ENCODE assay signal across 1 cellular context in the genomic region with DNA sequence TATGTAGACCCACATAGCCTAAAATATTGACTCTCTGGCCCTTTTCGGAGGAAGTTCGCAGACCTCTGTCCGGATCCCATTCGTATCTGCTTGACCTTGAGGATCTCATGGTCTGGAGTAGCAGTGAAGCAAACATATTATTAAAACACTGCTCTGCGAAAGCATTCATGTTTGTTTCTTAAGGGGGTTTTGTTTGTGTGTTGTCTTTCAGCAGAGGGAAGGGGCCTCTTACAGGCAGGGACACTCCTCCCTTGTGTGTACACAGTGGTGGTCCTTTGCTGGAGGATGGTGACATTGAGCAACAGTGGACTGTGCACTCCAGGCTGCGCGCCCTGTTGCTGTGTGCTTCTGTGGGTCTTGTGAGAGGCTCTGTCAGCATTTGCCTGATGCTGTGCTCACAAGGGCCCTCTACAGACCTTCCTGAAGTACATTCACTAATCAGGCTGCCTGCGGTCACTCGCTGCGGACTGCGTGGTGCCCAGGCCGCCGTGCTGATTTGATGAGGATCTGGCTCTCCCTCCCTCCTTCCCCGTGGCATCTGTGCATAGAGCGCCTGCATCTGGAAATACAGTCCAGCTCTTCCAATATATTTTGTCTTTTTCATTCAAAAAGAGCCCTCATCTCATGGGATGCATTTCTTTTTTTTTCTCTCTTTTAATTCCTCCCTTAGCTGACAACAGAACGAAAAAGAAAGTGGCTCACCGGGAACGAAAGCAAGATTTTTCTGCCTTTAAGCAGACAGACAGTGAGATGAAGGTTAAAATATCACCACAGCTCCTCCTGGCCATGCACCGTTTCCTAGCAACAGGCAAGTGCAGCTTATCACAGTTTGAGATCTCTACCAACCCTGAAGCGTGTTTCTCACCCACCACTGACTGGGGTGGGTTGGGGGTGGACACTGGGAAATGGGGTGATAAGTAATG.
A peak's percentile ranks its signal among the peaks of the same experiment; 100 is the strongest.
TF ChIP-seq lines count a peak whose summit lies in the region.

No MANE protein-coding gene starts in this region.

TF ChIP-seq in HepG2, 621 proteins besides CTCF, POLR2A, EP300 and RAD21 (continued from another document and continues in another):
- TF ChIP-seq, protein P1, sequence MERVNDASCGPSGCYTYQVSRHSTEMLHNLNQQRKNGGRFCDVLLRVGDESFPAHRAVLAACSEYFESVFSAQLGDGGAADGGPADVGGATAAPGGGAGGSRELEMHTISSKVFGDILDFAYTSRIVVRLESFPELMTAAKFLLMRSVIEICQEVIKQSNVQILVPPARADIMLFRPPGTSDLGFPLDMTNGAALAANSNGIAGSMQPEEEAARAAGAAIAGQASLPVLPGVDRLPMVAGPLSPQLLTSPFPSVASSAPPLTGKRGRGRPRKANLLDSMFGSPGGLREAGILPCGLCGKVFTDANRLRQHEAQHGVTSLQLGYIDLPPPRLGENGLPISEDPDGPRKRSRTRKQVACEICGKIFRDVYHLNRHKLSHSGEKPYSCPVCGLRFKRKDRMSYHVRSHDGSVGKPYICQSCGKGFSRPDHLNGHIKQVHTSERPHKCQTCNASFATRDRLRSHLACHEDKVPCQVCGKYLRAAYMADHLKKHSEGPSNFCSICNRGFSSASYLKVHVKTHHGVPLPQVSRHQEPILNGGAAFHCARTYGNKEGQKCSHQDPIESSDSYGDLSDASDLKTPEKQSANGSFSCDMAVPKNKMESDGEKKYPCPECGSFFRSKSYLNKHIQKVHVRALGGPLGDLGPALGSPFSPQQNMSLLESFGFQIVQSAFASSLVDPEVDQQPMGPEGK (CRISPR knock-in tag; IDR thresholded peaks at IDR 0.05) = peak; percentile 86
- TF ChIP-seq ZMYM4 (CRISPR knock-in tag; IDR thresholded peaks at IDR 0.05) (peak; percentile 98), IRF2 (CRISPR knock-in tag; IDR thresholded peaks at IDR 0.05) (peak; percentile 96), ZNF614 (CRISPR knock-in tag; IDR thresholded peaks at IDR 0.05; ENCODE audit: borderline replicate concordance) (peak; percentile 98), ZMYM3 (CRISPR knock-in tag; IDR thresholded peaks at IDR 0.05) (peak; percentile 94), SRSF1 (optimal IDR thresholded peaks at IDR 0.05; ENCODE audit: low read depth, low read length) (no peak), FOXK2 (IDR thresholded peaks at IDR 0.05) (peak; percentile 81), ZNF33B (CRISPR knock-in tag; IDR thresholded peaks at IDR 0.05) (no peak), NFE2L2 (IDR thresholded peaks at IDR 0.05; ENCODE audit: low read length) (no peak), ONECUT2 (CRISPR knock-in tag; IDR thresholded peaks at IDR 0.05) (peak; percentile 46; the same call in 1 of the 2 replicates), ZBTB1 (CRISPR knock-in tag; IDR thresholded peaks at IDR 0.05; ENCODE audit: borderline replicate concordance) (no peak), ZNF484 (CRISPR knock-in tag; IDR thresholded peaks at IDR 0.05; ENCODE audit: borderline replicate concordance, low read depth) (no peak), LCORL (IDR thresholded peaks at IDR 0.05) (no peak), LCORL (CRISPR knock-in tag; IDR thresholded peaks at IDR 0.05) (peak; percentile 96), TCF12 (IDR thresholded peaks at IDR 0.05) (no peak), TCF12 (CRISPR knock-in tag; IDR thresholded peaks at IDR 0.05) (no peak), ZNF879 (CRISPR knock-in tag; IDR thresholded peaks at IDR 0.05) (no peak), SIN3A (IDR thresholded peaks at IDR 0.05; ENCODE audit: borderline replicate concordance, low read depth, low read length) (peak; percentile 83; the same call in 1 of the 2 replicates), ZNF12 (CRISPR knock-in tag; IDR thresholded peaks at IDR 0.05) (peak; percentile 84), JUNB (CRISPR knock-in tag; IDR thresholded peaks at IDR 0.05; ENCODE audit: borderline replicate concordance) (peak; percentile 23; the same call in 1 of the 2 replicates), KMT2B (CRISPR knock-in tag; IDR thresholded peaks at IDR 0.05) (peak; percentile 80), FOXO1 (CRISPR knock-in tag; IDR thresholded peaks at IDR 0.05) (peak; percentile 98), ZNF225 (CRISPR knock-in tag; IDR thresholded peaks at IDR 0.05) (peak; percentile 43; the same call in 1 of the 2 replicates), ATF1 (CRISPR knock-in tag; IDR thresholded peaks at IDR 0.05) (no peak), ZNF607 (CRISPR knock-in tag; IDR thresholded peaks at IDR 0.05; ENCODE audit: borderline replicate concordance) (0 out of 2 replicates have a peak, but pooled peaks have one; percentile 45), ZNF235 (CRISPR knock-in tag; IDR thresholded peaks at IDR 0.05; ENCODE audit: borderline replicate concordance) (no peak), ZNF558 (CRISPR knock-in tag; IDR thresholded peaks at IDR 0.05; ENCODE audit: borderline replicate concordance) (no peak; the same call in 1 of the 2 replicates), AKAP8 (CRISPR knock-in tag; IDR thresholded peaks at IDR 0.05) (no peak), SALL1 (CRISPR knock-in tag; IDR thresholded peaks at IDR 0.05) (peak; percentile 99)
- TF ChIP-seq, protein P2, sequence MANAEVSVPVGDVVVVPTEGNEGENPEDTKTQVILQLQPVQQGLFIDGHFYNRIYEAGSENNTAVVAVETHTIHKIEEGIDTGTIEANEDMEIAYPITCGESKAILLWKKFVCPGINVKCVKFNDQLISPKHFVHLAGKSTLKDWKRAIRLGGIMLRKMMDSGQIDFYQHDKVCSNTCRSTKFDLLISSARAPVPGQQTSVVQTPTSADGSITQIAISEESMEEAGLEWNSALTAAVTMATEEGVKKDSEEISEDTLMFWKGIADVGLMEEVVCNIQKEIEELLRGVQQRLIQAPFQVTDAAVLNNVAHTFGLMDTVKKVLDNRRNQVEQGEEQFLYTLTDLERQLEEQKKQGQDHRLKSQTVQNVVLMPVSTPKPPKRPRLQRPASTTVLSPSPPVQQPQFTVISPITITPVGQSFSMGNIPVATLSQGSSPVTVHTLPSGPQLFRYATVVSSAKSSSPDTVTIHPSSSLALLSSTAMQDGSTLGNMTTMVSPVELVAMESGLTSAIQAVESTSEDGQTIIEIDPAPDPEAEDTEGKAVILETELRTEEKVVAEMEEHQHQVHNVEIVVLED (CRISPR knock-in tag; IDR thresholded peaks at IDR 0.05; ENCODE audit: borderline replicate concordance) = peak; percentile 58; the same call in 1 of the 2 replicates
- TF ChIP-seq, protein P3, sequence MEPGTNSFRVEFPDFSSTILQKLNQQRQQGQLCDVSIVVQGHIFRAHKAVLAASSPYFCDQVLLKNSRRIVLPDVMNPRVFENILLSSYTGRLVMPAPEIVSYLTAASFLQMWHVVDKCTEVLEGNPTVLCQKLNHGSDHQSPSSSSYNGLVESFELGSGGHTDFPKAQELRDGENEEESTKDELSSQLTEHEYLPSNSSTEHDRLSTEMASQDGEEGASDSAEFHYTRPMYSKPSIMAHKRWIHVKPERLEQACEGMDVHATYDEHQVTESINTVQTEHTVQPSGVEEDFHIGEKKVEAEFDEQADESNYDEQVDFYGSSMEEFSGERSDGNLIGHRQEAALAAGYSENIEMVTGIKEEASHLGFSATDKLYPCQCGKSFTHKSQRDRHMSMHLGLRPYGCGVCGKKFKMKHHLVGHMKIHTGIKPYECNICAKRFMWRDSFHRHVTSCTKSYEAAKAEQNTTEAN (CRISPR knock-in tag; conservative IDR thresholded peaks at IDR 0.05) = peak; percentile 67; the same call in 1 of the 2 replicates
- TF ChIP-seq, protein P4, sequence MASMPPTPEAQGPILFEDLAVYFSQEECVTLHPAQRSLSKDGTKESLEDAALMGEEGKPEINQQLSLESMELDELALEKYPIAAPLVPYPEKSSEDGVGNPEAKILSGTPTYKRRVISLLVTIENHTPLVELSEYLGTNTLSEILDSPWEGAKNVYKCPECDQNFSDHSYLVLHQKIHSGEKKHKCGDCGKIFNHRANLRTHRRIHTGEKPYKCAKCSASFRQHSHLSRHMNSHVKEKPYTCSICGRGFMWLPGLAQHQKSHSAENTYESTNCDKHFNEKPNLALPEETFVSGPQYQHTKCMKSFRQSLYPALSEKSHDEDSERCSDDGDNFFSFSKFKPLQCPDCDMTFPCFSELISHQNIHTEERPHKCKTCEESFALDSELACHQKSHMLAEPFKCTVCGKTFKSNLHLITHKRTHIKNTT (CRISPR knock-in tag; IDR thresholded peaks at IDR 0.05) = no peak
- TF ChIP-seq, protein P5, sequence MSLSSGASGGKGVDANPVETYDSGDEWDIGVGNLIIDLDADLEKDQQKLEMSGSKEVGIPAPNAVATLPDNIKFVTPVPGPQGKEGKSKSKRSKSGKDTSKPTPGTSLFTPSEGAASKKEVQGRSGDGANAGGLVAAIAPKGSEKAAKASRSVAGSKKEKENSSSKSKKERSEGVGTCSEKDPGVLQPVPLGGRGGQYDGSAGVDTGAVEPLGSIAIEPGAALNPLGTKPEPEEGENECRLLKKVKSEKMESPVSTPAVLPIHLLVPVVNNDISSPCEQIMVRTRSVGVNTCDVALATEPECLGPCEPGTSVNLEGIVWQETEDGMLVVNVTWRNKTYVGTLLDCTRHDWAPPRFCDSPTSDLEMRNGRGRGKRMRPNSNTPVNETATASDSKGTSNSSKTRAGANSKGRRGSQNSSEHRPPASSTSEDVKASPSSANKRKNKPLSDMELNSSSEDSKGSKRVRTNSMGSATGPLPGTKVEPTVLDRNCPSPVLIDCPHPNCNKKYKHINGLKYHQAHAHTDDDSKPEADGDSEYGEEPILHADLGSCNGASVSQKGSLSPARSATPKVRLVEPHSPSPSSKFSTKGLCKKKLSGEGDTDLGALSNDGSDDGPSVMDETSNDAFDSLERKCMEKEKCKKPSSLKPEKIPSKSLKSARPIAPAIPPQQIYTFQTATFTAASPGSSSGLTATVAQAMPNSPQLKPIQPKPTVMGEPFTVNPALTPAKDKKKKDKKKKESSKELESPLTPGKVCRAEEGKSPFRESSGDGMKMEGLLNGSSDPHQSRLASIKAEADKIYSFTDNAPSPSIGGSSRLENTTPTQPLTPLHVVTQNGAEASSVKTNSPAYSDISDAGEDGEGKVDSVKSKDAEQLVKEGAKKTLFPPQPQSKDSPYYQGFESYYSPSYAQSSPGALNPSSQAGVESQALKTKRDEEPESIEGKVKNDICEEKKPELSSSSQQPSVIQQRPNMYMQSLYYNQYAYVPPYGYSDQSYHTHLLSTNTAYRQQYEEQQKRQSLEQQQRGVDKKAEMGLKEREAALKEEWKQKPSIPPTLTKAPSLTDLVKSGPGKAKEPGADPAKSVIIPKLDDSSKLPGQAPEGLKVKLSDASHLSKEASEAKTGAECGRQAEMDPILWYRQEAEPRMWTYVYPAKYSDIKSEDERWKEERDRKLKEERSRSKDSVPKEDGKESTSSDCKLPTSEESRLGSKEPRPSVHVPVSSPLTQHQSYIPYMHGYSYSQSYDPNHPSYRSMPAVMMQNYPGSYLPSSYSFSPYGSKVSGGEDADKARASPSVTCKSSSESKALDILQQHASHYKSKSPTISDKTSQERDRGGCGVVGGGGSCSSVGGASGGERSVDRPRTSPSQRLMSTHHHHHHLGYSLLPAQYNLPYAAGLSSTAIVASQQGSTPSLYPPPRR (CRISPR knock-in tag; IDR thresholded peaks at IDR 0.05; ENCODE audit: borderline replicate concordance) = peak; percentile 91; the same call in 1 of the 2 replicates
- TF ChIP-seq, protein P6, sequence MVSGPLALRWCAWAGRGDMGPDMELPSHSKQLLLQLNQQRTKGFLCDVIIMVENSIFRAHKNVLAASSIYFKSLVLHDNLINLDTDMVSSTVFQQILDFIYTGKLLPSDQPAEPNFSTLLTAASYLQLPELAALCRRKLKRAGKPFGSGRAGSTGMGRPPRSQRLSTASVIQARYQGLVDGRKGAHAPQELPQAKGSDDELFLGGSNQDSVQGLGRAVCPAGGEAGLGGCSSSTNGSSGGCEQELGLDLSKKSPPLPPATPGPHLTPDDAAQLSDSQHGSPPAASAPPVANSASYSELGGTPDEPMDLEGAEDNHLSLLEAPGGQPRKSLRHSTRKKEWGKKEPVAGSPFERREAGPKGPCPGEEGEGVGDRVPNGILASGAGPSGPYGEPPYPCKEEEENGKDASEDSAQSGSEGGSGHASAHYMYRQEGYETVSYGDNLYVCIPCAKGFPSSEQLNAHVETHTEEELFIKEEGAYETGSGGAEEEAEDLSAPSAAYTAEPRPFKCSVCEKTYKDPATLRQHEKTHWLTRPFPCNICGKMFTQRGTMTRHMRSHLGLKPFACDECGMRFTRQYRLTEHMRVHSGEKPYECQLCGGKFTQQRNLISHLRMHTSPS (CRISPR knock-in tag; IDR thresholded peaks at IDR 0.05; ENCODE audit: low read depth) = peak; percentile 62; the same call in 1 of the 2 replicates
- TF ChIP-seq, protein P7, sequence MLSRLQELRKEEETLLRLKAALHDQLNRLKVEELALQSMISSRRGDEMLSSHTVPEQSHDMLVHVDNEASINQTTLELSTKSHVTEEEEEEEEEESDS (CRISPR knock-in tag; IDR thresholded peaks at IDR 0.05; ENCODE audit: borderline replicate concordance) = no peak
- TF ChIP-seq, protein P8, sequence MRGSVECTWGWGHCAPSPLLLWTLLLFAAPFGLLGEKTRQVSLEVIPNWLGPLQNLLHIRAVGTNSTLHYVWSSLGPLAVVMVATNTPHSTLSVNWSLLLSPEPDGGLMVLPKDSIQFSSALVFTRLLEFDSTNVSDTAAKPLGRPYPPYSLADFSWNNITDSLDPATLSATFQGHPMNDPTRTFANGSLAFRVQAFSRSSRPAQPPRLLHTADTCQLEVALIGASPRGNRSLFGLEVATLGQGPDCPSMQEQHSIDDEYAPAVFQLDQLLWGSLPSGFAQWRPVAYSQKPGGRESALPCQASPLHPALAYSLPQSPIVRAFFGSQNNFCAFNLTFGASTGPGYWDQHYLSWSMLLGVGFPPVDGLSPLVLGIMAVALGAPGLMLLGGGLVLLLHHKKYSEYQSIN (CRISPR knock-in tag; IDR thresholded peaks at IDR 0.05; ENCODE audit: borderline replicate concordance) = no peak
- TF ChIP-seq, protein P9, sequence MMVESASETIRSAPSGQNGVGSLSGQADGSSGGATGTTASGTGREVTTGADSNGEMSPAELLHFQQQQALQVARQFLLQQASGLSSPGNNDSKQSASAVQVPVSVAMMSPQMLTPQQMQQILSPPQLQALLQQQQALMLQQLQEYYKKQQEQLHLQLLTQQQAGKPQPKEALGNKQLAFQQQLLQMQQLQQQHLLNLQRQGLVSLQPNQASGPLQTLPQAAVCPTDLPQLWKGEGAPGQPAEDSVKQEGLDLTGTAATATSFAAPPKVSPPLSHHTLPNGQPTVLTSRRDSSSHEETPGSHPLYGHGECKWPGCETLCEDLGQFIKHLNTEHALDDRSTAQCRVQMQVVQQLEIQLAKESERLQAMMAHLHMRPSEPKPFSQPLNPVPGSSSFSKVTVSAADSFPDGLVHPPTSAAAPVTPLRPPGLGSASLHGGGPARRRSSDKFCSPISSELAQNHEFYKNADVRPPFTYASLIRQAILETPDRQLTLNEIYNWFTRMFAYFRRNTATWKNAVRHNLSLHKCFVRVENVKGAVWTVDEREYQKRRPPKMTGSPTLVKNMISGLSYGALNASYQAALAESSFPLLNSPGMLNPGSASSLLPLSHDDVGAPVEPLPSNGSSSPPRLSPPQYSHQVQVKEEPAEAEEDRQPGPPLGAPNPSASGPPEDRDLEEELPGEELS (CRISPR knock-in tag; IDR thresholded peaks at IDR 0.05) = peak; percentile 100
- TF ChIP-seq, protein P10, sequence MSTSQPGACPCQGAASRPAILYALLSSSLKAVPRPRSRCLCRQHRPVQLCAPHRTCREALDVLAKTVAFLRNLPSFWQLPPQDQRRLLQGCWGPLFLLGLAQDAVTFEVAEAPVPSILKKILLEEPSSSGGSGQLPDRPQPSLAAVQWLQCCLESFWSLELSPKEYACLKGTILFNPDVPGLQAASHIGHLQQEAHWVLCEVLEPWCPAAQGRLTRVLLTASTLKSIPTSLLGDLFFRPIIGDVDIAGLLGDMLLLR (CRISPR knock-in tag; IDR thresholded peaks at IDR 0.05) = no peak
- TF ChIP-seq, protein P11, sequence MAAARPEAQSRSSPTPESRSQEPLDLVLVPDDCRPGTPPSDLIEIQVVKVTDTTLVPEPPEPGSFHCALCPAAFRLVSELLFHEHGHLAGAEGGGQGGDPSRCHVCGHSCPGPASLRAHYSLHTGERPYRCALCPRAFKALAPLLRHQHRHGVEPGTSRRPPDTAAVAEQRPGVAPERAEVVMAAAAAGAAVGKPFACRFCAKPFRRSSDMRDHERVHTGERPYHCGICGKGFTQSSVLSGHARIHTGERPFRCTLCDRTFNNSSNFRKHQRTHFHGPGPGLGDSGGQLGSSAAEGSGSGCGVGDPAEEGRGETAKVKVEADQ (CRISPR knock-in tag; IDR thresholded peaks at IDR 0.05; ENCODE audit: borderline replicate concordance) = peak; percentile 55; the same call in 1 of the 2 replicates
